ENCODE assay signal across 8 cellular contexts in genomic region chr6:139161817-139162284, GRCh38. TPM values are rescaled to one million over a fixed set of nuclear protein-coding genes. Genes with fewer than 3 reads are reported as not detected.
DNase-seq lines count a peak whose midpoint lies in the region; ATAC-seq, FAIRE-seq and TF ChIP-seq lines count a peak whose summit lies in the region.

No MANE protein-coding gene starts in this region.

- TF ChIP-seq CTCF in colonic mucosa (IDR thresholded peaks at IDR 0.05) = no peak
- no peak for TF ChIP-seq CTCF in right atrium auricular region (IDR thresholded peaks at IDR 0.05)

- H3K9ac ChIP-seq in colonic mucosa (ENCODE audit: low read depth in 2 of 2, low read length in 2 of 2) = no peak overlapping the region

- H3K36me3 ChIP-seq in colonic mucosa (no peaks in the 10 kb centered on the region), right atrium auricular region (peaks cover 8% of the 10 kb centered on the region)

- DNase-seq in T follicular helper cell (ENCODE audit: low read depth) (peak; percentile 55), colonic mucosa (no peak), right atrium auricular region (ENCODE audit: low spot score) (no peak), HTR-8/SVneo (ENCODE audit: insufficient read length, low spot score) (no peak), SIG-M5 treated with dmso at 0.1 percent for 504 hours (lab: John Stamatoyannopoulos, UW; ENCODE audit: unreplicated experiment) (no peak)
- peak; percentile 45 for DNase-seq in stimulated activated CD8-positive, alpha-beta memory T cell treated with anti-CD3 and anti-CD28 coated beads, Interleukin-2, amount 100 ng/mL, for 1 hour (ENCODE audit: low read depth in 2 of 2)

- peak overlapping the region; percentile 12 for H3K27ac ChIP-seq in colonic mucosa
- H3K27ac ChIP-seq in right atrium auricular region = no peak overlapping the region

- FAIRE-seq in HTR-8/SVneo (lab: Jason Lieb, UNC) = no peak

- H3K4me1 ChIP-seq in colonic mucosa = peaks cover 5% of the 10 kb centered on the region
- H3K4me1 ChIP-seq in right atrium auricular region = peaks cover 0 to 36% of the 10 kb centered on the region in 2 donors

- H3K4me3 ChIP-seq in colonic mucosa (no peak overlapping the region), right atrium auricular region (no peak overlapping the region)

- H3K9me3 ChIP-seq in colonic mucosa (no peaks in the 10 kb centered on the region), right atrium auricular region (no peaks in the 10 kb centered on the region)

- no peaks in the 10 kb centered on the region for H3K27me3 ChIP-seq in colonic mucosa
- H3K27me3 ChIP-seq in right atrium auricular region = no peaks in the 10 kb centered on the region

- ATAC-seq in GM18499 (IDR thresholded peaks at IDR 0.05; ENCODE audit: insufficient read depth, unreplicated experiment) = peak; percentile 97
- peak; percentile 98 for ATAC-seq in HG02588 (IDR thresholded peaks at IDR 0.05; ENCODE audit: unreplicated experiment)

- intact Hi-C loops in colonic mucosa (cut with DNase I) = no loop called here

RNA-seq across cellular contexts. Expression of gene HECA, which starts 27.0 kb away (rescaled TPM):
- total RNA-seq in colonic mucosa (10 to 100 TPM; 18.0 to 41.1 TPM), right atrium auricular region (10 to 100 TPM; 43.4 to 51.1 TPM)

Comparison
In these comparisons a context has a peak if more than half of its experiments do, and no peak if none do; other contexts are left out.
1. DNase-seq: peak in T follicular helper cell (single experiment) and stimulated activated CD8-positive, alpha-beta memory T cell treated with anti-CD3 and anti-CD28 coated beads, Interleukin-2, amount 100 ng/mL, for 1 hour (2 of 2); none in colonic mucosa (single experiment), right atrium auricular region (single experiment), HTR-8/SVneo (single experiment) and SIG-M5 treated with dmso at 0.1 percent for 504 hours (single experiment).